In genomic region chr2:135986507-135986906, GRCh38 we compare ENCODE assay signal across 8 cellular contexts. TPM values are rescaled to one million over a fixed set of nuclear protein-coding genes. Genes with fewer than 3 reads are reported as not detected.
DNase-seq lines count a peak whose midpoint lies in the region; ATAC-seq and TF ChIP-seq lines count a peak whose summit lies in the region.

No MANE protein-coding gene starts in this region.

- no peak overlapping the region for H2AFZ ChIP-seq in osteoblast (ENCODE audit: low read length)

- H3K4me2 ChIP-seq in osteoblast (ENCODE audit: insufficient read depth, low read length) = peak overlapping the region; percentile 96

- H3K27ac Mint-ChIP-seq in T-helper 1 cell treated with Interleukin-12 subunit alpha and Interleukin-12 subunit beta and Interleukin-4 antibody, amounts not matched to agents 30 μg/mL and 1 μg/mL, for 36 hours = peak overlapping the region; percentile 96
- peak overlapping the region; percentile 97 for H3K27ac Mint-ChIP-seq in activated naive CD8-positive, alpha-beta T cell treated with anti-CD3 and anti-CD28 coated beads, Interleukin-2, amount 50 U/mL, for 24 hours

- no peak for ATAC-seq in activated naive CD8-positive, alpha-beta T cell treated with anti-CD3 and anti-CD28 coated beads, Interleukin-2, amount 50 U/mL, for 24 hours
- no peak for ATAC-seq in GM18870 (IDR thresholded peaks at IDR 0.05; ENCODE audit: unreplicated experiment)
- ATAC-seq in GM21825 (IDR thresholded peaks at IDR 0.05; ENCODE audit: unreplicated experiment) = no peak

- peaks cover 3% of the 10 kb centered on the region for H3K36me3 ChIP-seq in osteoblast (ENCODE audit: insufficient read depth, low read length)

- peaks cover 16% of the 10 kb centered on the region for H3K4me1 ChIP-seq in osteoblast (ENCODE audit: insufficient read depth, low read length)

- H3K4me3 ChIP-seq in Jurkat, Clone E6-1 (ENCODE audit: low read length) = peak overlapping the region; percentile 73; the same call in 1 of the 2 replicates
- no peak overlapping the region for H3K4me3 ChIP-seq in osteoblast (ENCODE audit: insufficient read depth, low read length)

- H3K4me3 Mint-ChIP-seq in T-helper 1 cell treated with Interleukin-12 subunit alpha and Interleukin-12 subunit beta and Interleukin-4 antibody, amounts not matched to agents 30 μg/mL and 1 μg/mL, for 36 hours = peak overlapping the region; percentile 90
- peak overlapping the region; percentile 85 for H3K4me3 Mint-ChIP-seq in activated naive CD8-positive, alpha-beta T cell treated with anti-CD3 and anti-CD28 coated beads, Interleukin-2, amount 50 U/mL, for 24 hours

- DNase-seq in T-helper 1 cell (no peak), osteoblast (ENCODE audit: insufficient read length, low spot score, missing footprints) (no peak), NCI-H2107 treated with DMSO at 0.1 percent for 48 hours (lab: John Stamatoyannopoulos, UW; ENCODE audit: unreplicated experiment) (no peak)
- DNase-seq in Jurkat, Clone E6-1 (ENCODE audit: low read depth, low spot score) = no peak
- DNase-seq in activated naive CD8-positive, alpha-beta T cell treated with anti-CD3 and anti-CD28 coated beads, Interleukin-2, amount 50 U/mL, for 24 hours = no peak

- H4K20me1 ChIP-seq in osteoblast (ENCODE audit: insufficient read depth, low read length) = no peaks in the 10 kb centered on the region

- H3K27me3 ChIP-seq in osteoblast (ENCODE audit: insufficient read depth, low read length) = no peaks in the 10 kb centered on the region

- no peaks in the 10 kb centered on the region for H3K9me3 ChIP-seq in osteoblast (ENCODE audit: low read depth, low read length)

- no peak overlapping the region for H3K27ac ChIP-seq in osteoblast (ENCODE audit: low read depth, low read length)

- peaks cover 3% of the 10 kb centered on the region for H3K9me3 Mint-ChIP-seq in T-helper 1 cell treated with Interleukin-12 subunit alpha and Interleukin-12 subunit beta and Interleukin-4 antibody, amounts not matched to agents 30 μg/mL and 1 μg/mL, for 36 hours
- peaks cover 5% of the 10 kb centered on the region for H3K9me3 Mint-ChIP-seq in activated naive CD8-positive, alpha-beta T cell treated with anti-CD3 and anti-CD28 coated beads, Interleukin-2, amount 50 U/mL, for 24 hours

- TF ChIP-seq CTCF in osteoblast (IDR thresholded peaks at IDR 0.05; ENCODE audit: extremely low read depth, low read depth, low read length) = no peak

- H3K36me3 Mint-ChIP-seq in T-helper 1 cell treated with Interleukin-12 subunit alpha and Interleukin-12 subunit beta and Interleukin-4 antibody, amounts not matched to agents 30 μg/mL and 1 μg/mL, for 36 hours (ENCODE audit: low read depth) = peaks cover 32% of the 10 kb centered on the region
- H3K36me3 Mint-ChIP-seq in activated naive CD8-positive, alpha-beta T cell treated with anti-CD3 and anti-CD28 coated beads, Interleukin-2, amount 50 U/mL, for 24 hours (ENCODE audit: low read depth) = peaks cover 23% of the 10 kb centered on the region

- H3K79me2 ChIP-seq in osteoblast (ENCODE audit: insufficient read depth, low read length) = peaks cover 26% of the 10 kb centered on the region

- no peaks in the 10 kb centered on the region for H3K27me3 Mint-ChIP-seq in T-helper 1 cell treated with Interleukin-12 subunit alpha and Interleukin-12 subunit beta and Interleukin-4 antibody, amounts not matched to agents 30 μg/mL and 1 μg/mL, for 36 hours (ENCODE audit: low read depth)
- H3K27me3 Mint-ChIP-seq in activated naive CD8-positive, alpha-beta T cell treated with anti-CD3 and anti-CD28 coated beads, Interleukin-2, amount 50 U/mL, for 24 hours = no peaks in the 10 kb centered on the region

- peaks cover 32% of the 10 kb centered on the region for H3K4me1 Mint-ChIP-seq in T-helper 1 cell treated with Interleukin-12 subunit alpha and Interleukin-12 subunit beta and Interleukin-4 antibody, amounts not matched to agents 30 μg/mL and 1 μg/mL, for 36 hours (ENCODE audit: low read depth)
- peaks cover 41% of the 10 kb centered on the region for H3K4me1 Mint-ChIP-seq in activated naive CD8-positive, alpha-beta T cell treated with anti-CD3 and anti-CD28 coated beads, Interleukin-2, amount 50 U/mL, for 24 hours

RNA-seq across cellular contexts. Expression of gene DARS1, which starts 1.1 kb away (rescaled TPM):
- 150 TPM for polyA plus RNA-seq in Jurkat, Clone E6-1 (2012; ENCODE audit: insufficient read depth, insufficient read length)
- total RNA-seq in osteoblast = 100 and 119 TPM in 2 replicates
